ENCODE assay signal across 27 cellular contexts in genomic region chr5:176507911-176508310, GRCh38. TPM values are rescaled to one million over a fixed set of nuclear protein-coding genes. Genes with fewer than 3 reads are reported as not detected.
"Had no signal": no experiment of that assay in that cellular context is flagged by ENCODE, and none has a peak within 500 bp of the region (broad histone marks: within the 10 kb centered on the region; RNA-seq: fewer than 3 reads in every experiment).

No MANE protein-coding gene starts in this region.

- DNase-seq: activated CD4-positive, alpha-beta T cell treated with anti-CD3 and anti-CD28 coated beads for 48 hours; activated CD4-positive, alpha-beta T cell treated with anti-CD3 and anti-CD28 coated beads, Interleukin-2, amount 50 U/mL, for 48 hours; activated CD8-positive, alpha-beta memory T cell treated with anti-CD3 and anti-CD28 coated beads, Interleukin-2, amount 50 U/mL, for 48 hours; activated naive CD8-positive, alpha-beta T cell treated with anti-CD3 and anti-CD28 coated beads for 36 hours; activated T-cell treated with anti-CD3 and anti-CD28 coated beads, Interleukin-2, amount 50 U/mL, for 24 hours; effector memory CD8-positive, alpha-beta T cell; erythroblast; gastrocnemius medialis; glutamatergic neuron; left ventricle myocardium superior; midbrain; natural killer cell; right cardiac atrium; stimulated activated CD4-positive, alpha-beta T cell treated with anti-CD3 and anti-CD28 coated beads, Interleukin-12 subunit alpha, Interleukin-12 subunit beta, amount 100 ng/mL, for 4 hours; stimulated activated CD4-positive, alpha-beta T cell treated with anti-CD3 and anti-CD28 coated beads, Interleukin-4, amount 100 ng/mL, for 1 hour; stimulated activated naive CD8-positive, alpha-beta T cell treated with anti-CD3 and anti-CD28 coated beads, Interleukin-15, Interleukin-2, amounts not matched to agents 100 U/mL and 50 U/mL, for 24 hours; trophoblast cell had no signal

- H3K4me3 ChIP-seq: ascending aorta, coronary artery, gastrocnemius medialis, skin epidermis, thoracic aorta had no signal

- H3K27me3 ChIP-seq: ascending aorta, gastrocnemius medialis had no signal

- H3K27me3 Mint-ChIP-seq: activated naive CD8-positive, alpha-beta T cell treated with anti-CD3 and anti-CD28 coated beads for 36 hours; activated T-cell treated with anti-CD3 and anti-CD28 coated beads, Interleukin-2, amount 50 U/mL, for 24 hours; brain; effector memory CD8-positive, alpha-beta T cell had no signal

- H3K9me3 ChIP-seq: ascending aorta, gastrocnemius medialis, thoracic aorta had no signal

- H3K4me1 ChIP-seq: ascending aorta had no signal

- H3K4me1 Mint-ChIP-seq: activated naive CD8-positive, alpha-beta T cell treated with anti-CD3 and anti-CD28 coated beads for 36 hours; brain had no signal

- H3K27ac Mint-ChIP-seq: activated T-helper 2 cell treated with anti-CD3 and anti-CD28 coated beads, Interferon-gamma antibody, Interleukin-2, Interleukin-4, amounts not matched to agents 10 μg/mL and 5 μg/mL and 100 μg/mL, durations not matched to agents 14 hours and 24 hours and 36 hours had no signal

- H3K9me3 Mint-ChIP-seq: activated naive CD8-positive, alpha-beta T cell treated with anti-CD3 and anti-CD28 coated beads for 36 hours; activated T-cell treated with anti-CD3 and anti-CD28 coated beads, Interleukin-2, amount 50 U/mL, for 24 hours; activated T-helper 2 cell treated with anti-CD3 and anti-CD28 coated beads, Interferon-gamma antibody, Interleukin-2, Interleukin-4, amounts not matched to agents 10 μg/mL and 5 μg/mL and 100 μg/mL, durations not matched to agents 14 hours and 24 hours and 36 hours; brain; effector memory CD8-positive, alpha-beta T cell; natural killer cell had no signal

- H3K27ac ChIP-seq: ascending aorta, coronary artery, skin epidermis, thoracic aorta, VCaP had no signal

- ATAC-seq: activated CD4-positive, CD25-positive, alpha-beta regulatory T cell treated with anti-CD3 and anti-CD28 coated beads, Interleukin-2, amount 50 U/mL, for 24 hours; effector memory CD8-positive, alpha-beta T cell; left ventricle myocardium superior; right cardiac atrium; stimulated activated naive CD8-positive, alpha-beta T cell treated with anti-CD3 and anti-CD28 coated beads, Interleukin-15, Interleukin-2, amounts not matched to agents 100 U/mL and 50 U/mL, for 24 hours had no signal

- H3K4me3 Mint-ChIP-seq: activated naive CD8-positive, alpha-beta T cell treated with anti-CD3 and anti-CD28 coated beads for 36 hours; activated T-cell treated with anti-CD3 and anti-CD28 coated beads, Interleukin-2, amount 50 U/mL, for 24 hours; brain; effector memory CD8-positive, alpha-beta T cell; natural killer cell had no signal

RNA-seq across cellular contexts. Expression of gene CDHR2, which starts 41.2 kb away (rescaled TPM):
- total RNA-seq: ascending aorta, lung microvascular endothelial cell, omental fat pad, thoracic aorta had no signal
- polyA plus RNA-seq: right cardiac atrium had no signal
